9 cellular contexts compared by ENCODE assay signal in the genomic region with DNA sequence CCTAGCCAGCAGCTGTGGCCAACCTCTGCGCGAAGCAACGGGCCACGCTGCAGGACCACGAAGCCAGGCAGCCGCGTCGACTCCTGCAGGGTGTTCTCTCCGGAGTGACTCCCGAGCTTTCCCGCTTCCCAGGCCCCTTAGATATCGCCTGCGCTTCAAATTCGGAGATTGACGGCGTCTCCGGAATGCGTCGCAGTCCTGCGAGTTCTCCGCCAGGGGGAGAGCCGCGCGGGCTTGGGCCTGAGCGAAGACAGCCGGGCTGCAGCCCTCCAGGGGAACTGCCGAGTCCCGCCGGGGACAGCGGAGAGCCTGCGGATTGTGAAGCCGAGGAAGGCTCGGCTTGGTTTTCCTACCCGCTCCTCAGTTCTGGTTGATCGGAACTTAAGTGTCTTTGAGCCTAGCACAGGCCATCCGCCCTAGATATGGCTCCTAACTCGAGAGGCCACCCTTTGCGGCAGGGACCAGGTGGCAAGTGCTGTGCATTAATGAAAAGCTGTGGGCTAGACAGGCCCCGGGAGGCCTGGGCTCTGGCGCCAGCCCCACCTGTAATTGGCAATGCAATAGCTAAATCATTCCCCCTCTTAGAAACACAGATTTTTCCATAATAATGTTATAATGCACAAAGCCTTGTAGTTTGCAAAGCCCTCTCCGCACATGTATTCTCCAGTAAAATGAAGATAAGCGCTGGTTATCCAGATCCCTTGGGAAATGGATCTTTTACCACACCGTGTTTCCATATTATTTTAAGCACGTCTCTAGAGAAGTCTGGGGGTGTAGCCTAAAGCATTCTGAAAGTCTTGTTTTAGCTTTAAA. TPM values are rescaled to one million over a fixed set of nuclear protein-coding genes. Genes with fewer than 3 reads are reported as not detected.
DNase-seq lines count a peak whose midpoint lies in the region; ATAC-seq and FAIRE-seq lines count a peak whose summit lies in the region.
"Had no signal": no experiment of that assay in that cellular context is flagged by ENCODE, and none has a peak within 500 bp of the region (broad histone marks: within the 10 kb centered on the region; RNA-seq: fewer than 3 reads in every experiment).

No MANE protein-coding gene starts in this region.

- H3K27me3 Mint-ChIP-seq in CD4-positive, CD25-positive, alpha-beta regulatory T cell: peaks cover 50% of the 10 kb centered on the region

- H3K27me3 ChIP-seq in CD4-positive, CD25-positive, alpha-beta regulatory T cell (ENCODE audit: control insufficient read depth, insufficient read depth, low read length): peaks cover 29% of the 10 kb centered on the region

- peak overlapping the region; percentile 19 for H3K4me3 ChIP-seq in CD4-positive, CD25-positive, alpha-beta regulatory T cell (ENCODE audit: low read depth, low read length)

- H3K4me1 ChIP-seq in CD4-positive, CD25-positive, alpha-beta regulatory T cell (ENCODE audit: control insufficient read depth, insufficient read depth, low read length, poor library complexity, severe bottlenecking): peaks cover 11% of the 10 kb centered on the region

- no peaks in the 10 kb centered on the region for H3K36me3 Mint-ChIP-seq in CD4-positive, CD25-positive, alpha-beta regulatory T cell

- peak; percentile 23 to 77 (median 58) for DNase-seq in CD4-positive, CD25-positive, alpha-beta regulatory T cell
- DNase-seq in NCI-H82 (lab: John Stamatoyannopoulos, UW) (peak; percentile 91), mesenteric fat pad (ENCODE audit: low spot score) (peak; percentile 92)
- peak; percentile 21 for DNase-seq in activated CD8-positive, alpha-beta memory T cell treated with anti-CD3 and anti-CD28 coated beads, Interleukin-2, amount 50 U/mL, for 1 hour (ENCODE audit: extremely low read depth)
- DNase-seq in stimulated activated CD8-positive, alpha-beta memory T cell treated with anti-CD3 and anti-CD28 coated beads, Interleukin-12 subunit alpha, Interleukin-12 subunit beta, amount 100 ng/mL, for 4 hours (ENCODE audit: low read depth): peak; percentile 35

- peak; percentile 76 to 80 for ATAC-seq in CD4-positive, CD25-positive, alpha-beta regulatory T cell (ENCODE audit: low read depth in 2 of 2)
- ATAC-seq in GM19455 (IDR thresholded peaks at IDR 0.05; ENCODE audit: unreplicated experiment) (peak; percentile 86), HG03575 (IDR thresholded peaks at IDR 0.05; ENCODE audit: extremely low read depth, insufficient number of reproducible peaks, low FRiP score, unreplicated experiment) (peak; percentile 74)

- no peaks in the 10 kb centered on the region for H3K9me3 Mint-ChIP-seq in CD4-positive, CD25-positive, alpha-beta regulatory T cell

- peak; percentile 35 for FAIRE-seq in endometrium (lab: Jason Lieb, UNC)
- FAIRE-seq: islet of Langerhans had no signal

- no peaks in the 10 kb centered on the region for H3K36me3 ChIP-seq in CD4-positive, CD25-positive, alpha-beta regulatory T cell (ENCODE audit: control insufficient read depth, insufficient read depth, low read length)

- no peaks in the 10 kb centered on the region for H3K9me3 ChIP-seq in CD4-positive, CD25-positive, alpha-beta regulatory T cell (ENCODE audit: control insufficient read depth in 2 of 2, low read length in 2 of 2)

- peak overlapping the region; percentile 77 to 85 (median 82) for H3K4me3 Mint-ChIP-seq in CD4-positive, CD25-positive, alpha-beta regulatory T cell

- H3K4me1 Mint-ChIP-seq in CD4-positive, CD25-positive, alpha-beta regulatory T cell: peaks cover 0 to 27% (median 6%) of the 10 kb centered on the region in 4 donors

- no peak overlapping the region for H3K27ac Mint-ChIP-seq in CD4-positive, CD25-positive, alpha-beta regulatory T cell

- H3K27ac ChIP-seq in CD4-positive, CD25-positive, alpha-beta regulatory T cell (ENCODE audit: insufficient read depth, low read length, poor library complexity, severe bottlenecking): no peak overlapping the region

RNA-seq across cellular contexts. Expression of gene APBA1, which starts 0.9 kb away (rescaled TPM):
- 0.20 TPM for total RNA-seq in CD4-positive, CD25-positive, alpha-beta regulatory T cell
- polyA plus RNA-seq in CD4-positive, CD25-positive, alpha-beta regulatory T cell: not detected
- 7.7 TPM for total RNA-seq in mesenteric fat pad

Comparison
In these comparisons a context has a peak if more than half of its experiments do, and no peak if none do; other contexts are left out.
1. DNase-seq: peak in every context shown above with its lines; median percentile 92 in mesenteric fat pad; 91 in NCI-H82; 58 in CD4-positive, CD25-positive, alpha-beta regulatory T cell; 35 in stimulated activated CD8-positive, alpha-beta memory T cell treated with anti-CD3 and anti-CD28 coated beads, Interleukin-12 subunit alpha, Interleukin-12 subunit beta, amount 100 ng/mL, for 4 hours; 21 in activated CD8-positive, alpha-beta memory T cell treated with anti-CD3 and anti-CD28 coated beads, Interleukin-2, amount 50 U/mL, for 1 hour.